ENCODE assay signal across 9 cellular contexts in the genomic region with DNA sequence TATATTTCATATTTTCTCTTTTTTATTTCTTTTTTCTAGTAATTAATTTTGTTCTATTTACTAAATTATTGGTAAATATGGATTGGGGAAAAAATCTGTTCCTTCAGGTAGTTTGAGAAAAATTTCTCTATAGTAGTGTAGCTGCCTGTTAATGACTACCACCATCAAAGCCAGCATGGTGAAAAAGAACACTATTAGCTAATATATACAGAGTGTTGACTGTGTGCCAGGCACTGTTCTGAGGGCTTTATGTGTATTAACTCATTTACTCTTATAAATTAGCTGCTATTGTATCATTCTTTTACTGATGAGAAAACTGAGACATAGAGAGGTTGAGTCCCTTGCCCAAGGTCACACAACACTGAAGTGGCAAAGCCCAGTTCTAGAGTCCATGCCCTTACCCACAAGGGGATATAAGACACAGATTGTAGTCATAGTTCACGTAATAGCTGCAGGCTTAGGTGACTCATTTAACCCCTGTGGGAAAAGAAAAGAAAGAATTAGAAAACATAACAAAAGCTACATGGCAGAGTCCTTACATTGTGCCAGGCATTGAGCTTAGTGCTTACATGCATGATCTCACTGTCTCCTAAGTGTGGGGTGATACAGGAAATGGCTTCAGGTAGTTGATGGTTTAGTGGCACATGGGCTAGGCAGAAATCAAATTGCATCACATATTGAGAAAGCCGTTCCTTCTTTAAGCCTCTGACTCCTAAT. TPM values are rescaled to one million over a fixed set of nuclear protein-coding genes. Genes with fewer than 3 reads are reported as not detected.
DNase-seq lines count a peak whose midpoint lies in the region; ATAC-seq and TF ChIP-seq lines count a peak whose summit lies in the region.
"Had no signal": no experiment of that assay in that cellular context is flagged by ENCODE, and none has a peak within 500 bp of the region (broad histone marks: within the 10 kb centered on the region; RNA-seq: fewer than 3 reads in every experiment).

No MANE protein-coding gene starts in this region.

- no peak for DNase-seq in activated CD4-positive, alpha-beta T cell treated with anti-CD3 and anti-CD28 coated beads for 36 hours
- no peak for DNase-seq in activated CD4-positive, alpha-beta T cell treated with anti-CD3 and anti-CD28 coated beads for 4 hours
- DNase-seq in astrocyte of the spinal cord (ENCODE audit: low read depth, low spot score) (peak; percentile 90), KBM-7 (no peak), middle frontal gyrus (ENCODE audit: extremely low spot score, low spot score) (no peak), SHP77 (lab: John Stamatoyannopoulos, UW) (no peak)
- DNase-seq in stimulated activated effector memory CD8-positive, alpha-beta T cell treated with anti-CD3 and anti-CD28 coated beads, Interleukin-12 subunit alpha, Interleukin-12 subunit beta, amount 100 ng/mL, for 72 hours (ENCODE audit: low spot score in 2 of 2) = no peak
- DNase-seq: WERI-Rb-1 had no signal

- H3K9me3 Mint-ChIP-seq in activated CD4-positive, alpha-beta T cell treated with anti-CD3 and anti-CD28 coated beads for 36 hours (ENCODE audit: low read depth) = no peaks in the 10 kb centered on the region
- H3K9me3 Mint-ChIP-seq in stimulated activated effector memory CD8-positive, alpha-beta T cell treated with anti-CD3 and anti-CD28 coated beads, Interleukin-12 subunit alpha, Interleukin-12 subunit beta, amount 100 ng/mL, for 72 hours = no peaks in the 10 kb centered on the region

- intact Hi-C loops in activated CD4-positive, alpha-beta T cell treated with anti-CD3 and anti-CD28 coated beads for 36 hours (cut with DNase I, micrococcal nuclease) = no loop called here

- POLR2A ChIA-PET in activated CD4-positive, alpha-beta T cell treated with anti-CD3 and anti-CD28 coated beads for 36 hours (lab: Charles Lee) = interaction anchor here (0.6 to 0.8 kb wide), 4 partner anchors 16 to 139 kb away, joined by 3 to 4 read pairs (median 3); no protein-coding TSS in a partner anchor

- no peaks in the 10 kb centered on the region for H3K36me3 Mint-ChIP-seq in activated CD4-positive, alpha-beta T cell treated with anti-CD3 and anti-CD28 coated beads for 36 hours (ENCODE audit: low read depth)
- H3K36me3 Mint-ChIP-seq in stimulated activated effector memory CD8-positive, alpha-beta T cell treated with anti-CD3 and anti-CD28 coated beads, Interleukin-12 subunit alpha, Interleukin-12 subunit beta, amount 100 ng/mL, for 72 hours = no peaks in the 10 kb centered on the region

- H3K4me3 ChIP-seq in astrocyte of the spinal cord (ENCODE audit: low read depth, low read length) = no peak overlapping the region

- peak; percentile 87 for ATAC-seq in activated CD4-positive, alpha-beta T cell treated with anti-CD3 and anti-CD28 coated beads for 36 hours
- peak; percentile 55 for ATAC-seq in HG03460 (IDR thresholded peaks at IDR 0.05; ENCODE audit: unreplicated experiment)
- peak; percentile 83 for ATAC-seq in stimulated activated effector memory CD8-positive, alpha-beta T cell treated with anti-CD3 and anti-CD28 coated beads, Interleukin-12 subunit alpha, Interleukin-12 subunit beta, amount 100 ng/mL, for 72 hours

- H3K27me3 Mint-ChIP-seq in activated CD4-positive, alpha-beta T cell treated with anti-CD3 and anti-CD28 coated beads for 36 hours = no peaks in the 10 kb centered on the region

- no peak overlapping the region for H3K27ac Mint-ChIP-seq in activated CD4-positive, alpha-beta T cell treated with anti-CD3 and anti-CD28 coated beads for 36 hours
- H3K27ac Mint-ChIP-seq in stimulated activated effector memory CD8-positive, alpha-beta T cell treated with anti-CD3 and anti-CD28 coated beads, Interleukin-12 subunit alpha, Interleukin-12 subunit beta, amount 100 ng/mL, for 72 hours = no peak overlapping the region

- TF ChIP-seq CTCF in astrocyte of the spinal cord (IDR thresholded peaks at IDR 0.05; ENCODE audit: low read depth, low read length) = no peak

- H3K4me3 Mint-ChIP-seq in activated CD4-positive, alpha-beta T cell treated with anti-CD3 and anti-CD28 coated beads for 36 hours = no peak overlapping the region
- no peak overlapping the region for H3K4me3 Mint-ChIP-seq in stimulated activated effector memory CD8-positive, alpha-beta T cell treated with anti-CD3 and anti-CD28 coated beads, Interleukin-12 subunit alpha, Interleukin-12 subunit beta, amount 100 ng/mL, for 72 hours

- H3K4me1 Mint-ChIP-seq in activated CD4-positive, alpha-beta T cell treated with anti-CD3 and anti-CD28 coated beads for 36 hours = peaks cover 12% of the 10 kb centered on the region
- H3K4me1 Mint-ChIP-seq in stimulated activated effector memory CD8-positive, alpha-beta T cell treated with anti-CD3 and anti-CD28 coated beads, Interleukin-12 subunit alpha, Interleukin-12 subunit beta, amount 100 ng/mL, for 72 hours = peaks cover 28% of the 10 kb centered on the region

- in situ Hi-C loops in astrocyte of the spinal cord (cut with HindIII; ENCODE audit: low sequenced_read_pairs) (no loop called here), KBM-7 (cut with MboI; ENCODE audit: low pct_unique_long_range_greater_than_20kb, low sequenced_read_pairs) (no loop called here)

- CTCF ChIA-PET in activated CD4-positive, alpha-beta T cell treated with anti-CD3 and anti-CD28 coated beads for 36 hours (lab: Charles Lee) = interaction anchor here (1.3 kb wide), 1 partner anchor 9 kb away, joined by 4 read pairs; no protein-coding TSS in a partner anchor

RNA-seq across cellular contexts. Expression of a gene that starts 12.2 kb away (rescaled TPM):
- total RNA-seq in activated CD4-positive, alpha-beta T cell treated with anti-CD3 and anti-CD28 coated beads for 36 hours = 10 to 100 TPM; 41.4 to 46.3 TPM
